ENCODE assay signal across 9 cellular contexts in the genomic region with DNA sequence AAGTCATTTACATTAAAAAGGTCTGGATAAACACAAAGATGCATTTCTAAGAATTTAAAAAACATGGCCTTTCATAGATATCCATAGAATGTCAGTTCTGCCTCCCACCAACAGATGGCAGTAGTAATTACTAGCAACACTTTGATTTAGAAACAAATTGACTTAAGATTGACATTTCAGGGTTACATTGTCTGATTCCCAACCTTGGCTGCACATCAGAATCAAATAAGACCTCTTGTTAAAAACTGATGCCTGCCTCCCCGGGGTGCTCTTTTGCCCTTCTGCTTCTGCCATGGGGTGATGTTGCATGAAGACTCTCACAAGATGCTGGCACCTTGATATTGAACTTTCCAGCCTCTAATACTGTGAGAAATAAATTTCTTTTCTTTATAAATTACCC.
A peak's percentile ranks its signal among the peaks of the same experiment; 100 is the strongest.
DNase-seq lines count a peak whose midpoint lies in the region; ATAC-seq and TF ChIP-seq lines count a peak whose summit lies in the region.
"Had no signal": no experiment of that assay in that cellular context is flagged by ENCODE, and none has a peak within 500 bp of the region (broad histone marks: within the 10 kb centered on the region; RNA-seq: fewer than 3 reads in every experiment).

No MANE protein-coding gene starts in this region.

- no peaks in the 10 kb centered on the region for H3K27me3 Mint-ChIP-seq in CD8-positive, alpha-beta T cell (ENCODE audit: low read depth)
- no peaks in the 10 kb centered on the region for H3K27me3 Mint-ChIP-seq in activated CD8-positive, alpha-beta T cell treated with anti-CD3 and anti-CD28 coated beads for 36 hours
- H3K27me3 Mint-ChIP-seq in activated naive CD8-positive, alpha-beta T cell treated with anti-CD3 and anti-CD28 coated beads for 36 hours = no peaks in the 10 kb centered on the region

- no peak overlapping the region for H3K27ac Mint-ChIP-seq in CD8-positive, alpha-beta T cell
- H3K27ac Mint-ChIP-seq in activated CD8-positive, alpha-beta T cell treated with anti-CD3 and anti-CD28 coated beads for 36 hours = no peak overlapping the region
- H3K27ac Mint-ChIP-seq in activated naive CD8-positive, alpha-beta T cell treated with anti-CD3 and anti-CD28 coated beads for 36 hours = no peak overlapping the region
- H3K27ac Mint-ChIP-seq: activated naive CD4-positive, alpha-beta T cell treated with anti-CD3 and anti-CD28 coated beads, Interleukin-2, amount 50 U/mL, for 72 hours had no signal

- CTCF ChIA-PET in CD8-positive, alpha-beta T cell (lab: Charles Lee) = interaction anchor here (0.6 to 8.7 kb wide), 17 partner anchors 8 to 526 kb away, joined by 3 to 95 read pairs (median 3); partner anchors contain the start of gene PPP2R2B
- CTCF ChIA-PET in activated CD8-positive, alpha-beta T cell treated with anti-CD3 and anti-CD28 coated beads for 36 hours (lab: Charles Lee) = interaction anchor here (0.7 to 5.4 kb wide), 13 partner anchors 9 to 527 kb away, joined by 3 to 59 read pairs (median 5); partner anchors contain the start of gene PPP2R2B

- DNase-seq in CD8-positive, alpha-beta T cell = peak in 2 of 7 experiments; percentile 1 to 13
- no peak for DNase-seq in activated CD8-positive, alpha-beta T cell treated with anti-CD3 and anti-CD28 coated beads for 36 hours
- no peak for DNase-seq in activated naive CD8-positive, alpha-beta T cell treated with anti-CD3 and anti-CD28 coated beads for 36 hours

- peak; percentile 74 to 81 for TF ChIP-seq RAD21 in liver (IDR thresholded peaks at IDR 0.05)

- no peak overlapping the region for H3K9ac ChIP-seq in liver (ENCODE audit: low read depth in 1 of 2, low read length in 2 of 2)

- peaks cover 10% of the 10 kb centered on the region for H3K4me1 Mint-ChIP-seq in CD8-positive, alpha-beta T cell (ENCODE audit: low read depth)
- H3K4me1 Mint-ChIP-seq in activated CD8-positive, alpha-beta T cell treated with anti-CD3 and anti-CD28 coated beads for 36 hours (ENCODE audit: low read depth) = peaks cover 6% of the 10 kb centered on the region
- H3K4me1 Mint-ChIP-seq in activated naive CD8-positive, alpha-beta T cell treated with anti-CD3 and anti-CD28 coated beads for 36 hours = peaks cover 6% of the 10 kb centered on the region

- H3K4me1 ChIP-seq in CD8-positive, alpha-beta T cell (ENCODE audit: insufficient read depth, low read length) = no peaks in the 10 kb centered on the region
- H3K4me1 ChIP-seq in liver (ENCODE audit: control insufficient read depth in 4 of 4, insufficient read depth in 4 of 4, low read length in 3 of 4) = no peaks in the 10 kb centered on the region

- H3K4me3 ChIP-seq in CD8-positive, alpha-beta T cell (ENCODE audit: low read depth, low read length) = no peak overlapping the region
- H3K4me3 ChIP-seq in liver (ENCODE audit: low read depth in 1 of 3, low read length in 3 of 3) = no peak overlapping the region

- intact Hi-C loops in CD8-positive, alpha-beta T cell (cut with DNase I, micrococcal nuclease) = loop anchor here (1.0 to 10.0 kb wide), 6 partner anchors 97 to 527 kb away; partner anchors contain the start of gene PPP2R2B (in 1 of the 2)
- intact Hi-C loops in activated CD8-positive, alpha-beta T cell treated with anti-CD3 and anti-CD28 coated beads for 36 hours (cut with micrococcal nuclease) = no loop called here

- 79% methylated on average over 1 of the region's 1 CpG for WGBS in liver

- no peak for ATAC-seq in CD8-positive, alpha-beta T cell
- peak; percentile 56 for ATAC-seq in HG02884 (IDR thresholded peaks at IDR 0.05; ENCODE audit: unreplicated experiment)
- ATAC-seq in activated CD8-positive, alpha-beta T cell treated with anti-CD3 and anti-CD28 coated beads for 36 hours = no peak
- no peak for ATAC-seq in GM18858 (IDR thresholded peaks at IDR 0.05; ENCODE audit: unreplicated experiment)
- no peak for ATAC-seq in GM18498 (IDR thresholded peaks at IDR 0.05; ENCODE audit: unreplicated experiment)
- ATAC-seq in GM21447 (IDR thresholded peaks at IDR 0.05; ENCODE audit: unreplicated experiment) = no peak
- ATAC-seq: activated naive CD4-positive, alpha-beta T cell treated with anti-CD3 and anti-CD28 coated beads, Interleukin-2, amount 50 U/mL, for 72 hours had no signal

- H3K27ac ChIP-seq in CD8-positive, alpha-beta T cell (ENCODE audit: low read depth, low read length) = no peak overlapping the region
- H3K27ac ChIP-seq in liver (ENCODE audit: low read depth in 1 of 2, low read length in 2 of 2) = no peak overlapping the region

- H3K9me3 ChIP-seq in CD8-positive, alpha-beta T cell (ENCODE audit: low read length) = no peaks in the 10 kb centered on the region
- H3K9me3 ChIP-seq in liver (ENCODE audit: control insufficient read depth in 4 of 4, low read length in 3 of 4) = no peaks in the 10 kb centered on the region

- TF ChIP-seq CTCF in CD8-positive, alpha-beta T cell (IDR thresholded peaks at IDR 0.05) = peak; percentile 66
- peak; percentile 82 for TF ChIP-seq CTCF in activated CD8-positive, alpha-beta T cell treated with anti-CD3 and anti-CD28 coated beads for 36 hours (IDR thresholded peaks at IDR 0.05)
- peak; percentile 71 for TF ChIP-seq CTCF in liver (IDR thresholded peaks at IDR 0.05; ENCODE audit: low read depth, low read length, missing input control)

- no peaks in the 10 kb centered on the region for H3K36me3 ChIP-seq in CD8-positive, alpha-beta T cell (ENCODE audit: insufficient read depth, low read length)
- H3K36me3 ChIP-seq in liver (ENCODE audit: control insufficient read depth in 4 of 4, insufficient read depth in 3 of 4, low read depth in 1 of 4, low read length in 3 of 4) = no peaks in the 10 kb centered on the region

- no peaks in the 10 kb centered on the region for H3K27me3 ChIP-seq in CD8-positive, alpha-beta T cell (ENCODE audit: insufficient read depth, low read length)
- H3K27me3 ChIP-seq in liver (ENCODE audit: control insufficient read depth in 4 of 4, insufficient read depth in 4 of 4, low read length in 3 of 4) = no peaks in the 10 kb centered on the region

- H3K36me3 Mint-ChIP-seq in CD8-positive, alpha-beta T cell = no peaks in the 10 kb centered on the region
- H3K36me3 Mint-ChIP-seq in activated CD8-positive, alpha-beta T cell treated with anti-CD3 and anti-CD28 coated beads for 36 hours (ENCODE audit: low read depth) = no peaks in the 10 kb centered on the region
- no peaks in the 10 kb centered on the region for H3K36me3 Mint-ChIP-seq in activated naive CD8-positive, alpha-beta T cell treated with anti-CD3 and anti-CD28 coated beads for 36 hours
- H3K36me3 Mint-ChIP-seq: activated naive CD4-positive, alpha-beta T cell treated with anti-CD3 and anti-CD28 coated beads, Interleukin-2, amount 50 U/mL, for 72 hours had no signal

- H3K4me3 Mint-ChIP-seq in CD8-positive, alpha-beta T cell = no peak overlapping the region
- no peak overlapping the region for H3K4me3 Mint-ChIP-seq in activated CD8-positive, alpha-beta T cell treated with anti-CD3 and anti-CD28 coated beads for 36 hours
- no peak overlapping the region for H3K4me3 Mint-ChIP-seq in activated naive CD8-positive, alpha-beta T cell treated with anti-CD3 and anti-CD28 coated beads for 36 hours

- POLR2A ChIA-PET in CD8-positive, alpha-beta T cell (lab: Charles Lee) = no interaction called here
- POLR2A ChIA-PET in activated CD8-positive, alpha-beta T cell treated with anti-CD3 and anti-CD28 coated beads for 36 hours (lab: Charles Lee) = no interaction called here

- no peaks in the 10 kb centered on the region for H3K9me3 Mint-ChIP-seq in CD8-positive, alpha-beta T cell
- no peaks in the 10 kb centered on the region for H3K9me3 Mint-ChIP-seq in activated CD8-positive, alpha-beta T cell treated with anti-CD3 and anti-CD28 coated beads for 36 hours
- no peaks in the 10 kb centered on the region for H3K9me3 Mint-ChIP-seq in activated naive CD8-positive, alpha-beta T cell treated with anti-CD3 and anti-CD28 coated beads for 36 hours
- H3K9me3 Mint-ChIP-seq: activated naive CD4-positive, alpha-beta T cell treated with anti-CD3 and anti-CD28 coated beads, Interleukin-2, amount 50 U/mL, for 72 hours had no signal

TF ChIP-seq in liver, 16 proteins besides CTCF, POLR2A, EP300 and RAD21:
- no peak for TF ChIP-seq FOXA2 (IDR thresholded peaks at IDR 0.05)
